ENCODE assay signal across 16 cellular contexts in genomic region chr2:47360937-47361336, GRCh38. TPM values are rescaled to one million over a fixed set of nuclear protein-coding genes. Genes with fewer than 3 reads are reported as not detected.
A peak's percentile ranks its signal among the peaks of the same experiment; 100 is the strongest.
DNase-seq lines count a peak whose midpoint lies in the region; ATAC-seq, FAIRE-seq and TF ChIP-seq lines count a peak whose summit lies in the region.
"Had no signal": no experiment of that assay in that cellular context is flagged by ENCODE, and none has a peak within 500 bp of the region (broad histone marks: within the 10 kb centered on the region; RNA-seq: fewer than 3 reads in every experiment).

No MANE protein-coding gene starts in this region.

- H3K27ac ChIP-seq in IMR-90 (ENCODE audit: insufficient read depth, low read length) (no peak overlapping the region), muscle layer of duodenum (ENCODE audit: low read length) (peak overlapping the region; percentile 7), smooth muscle cell (ENCODE audit: low read depth) (no peak overlapping the region)
- H3K27ac ChIP-seq: heart left ventricle, HL-60, parathyroid adenoma had no signal

- no peak overlapping the region for H4K8ac ChIP-seq in IMR-90 (ENCODE audit: low read depth in 2 of 2, low read length in 2 of 2)

- ATAC-seq in IMR-90 (ENCODE audit: low read depth) (peak; percentile 93), HG03469 (IDR thresholded peaks at IDR 0.05; ENCODE audit: unreplicated experiment) (no peak)
- ATAC-seq: heart left ventricle had no signal

- no peak overlapping the region for H2AK9ac ChIP-seq in IMR-90 (replicated peaks; ENCODE audit: low read depth, low read length, poor library complexity)

- H2BK20ac ChIP-seq in IMR-90 (ENCODE audit: low read depth, low read length) = no peak overlapping the region

- TF ChIP-seq POLR2A in IMR-90 (IDR thresholded peaks at IDR 0.05; ENCODE audit: low read depth, low read length) = no peak

- FAIRE-seq in bronchial epithelial cell (lab: Jason Lieb, UNC) = no peak
- FAIRE-seq: GM18507 had no signal

- no peaks in the 10 kb centered on the region for H3K36me3 ChIP-seq in IMR-90 (ENCODE audit: control insufficient read depth, insufficient read depth, low read length)
- H3K36me3 ChIP-seq in bronchial epithelial cell (ENCODE audit: control insufficient read depth, insufficient read depth, low read length) = no peaks in the 10 kb centered on the region
- no peaks in the 10 kb centered on the region for H3K36me3 ChIP-seq in muscle layer of duodenum (ENCODE audit: control insufficient read depth in 1 of 2, insufficient read depth in 2 of 2, low read length in 2 of 2)
- no peaks in the 10 kb centered on the region for H3K36me3 ChIP-seq in smooth muscle cell (ENCODE audit: low read depth)
- H3K36me3 ChIP-seq: heart left ventricle, stomach had no signal

- DNase-seq in Daoy (ENCODE audit: low read depth) (peak; percentile 87), IMR-90 (peak; percentile 92), bronchial epithelial cell (ENCODE audit: low read depth) (peak; percentile 93), smooth muscle cell (lab: John Stamatoyannopoulos, UW; ENCODE audit: unreplicated experiment) (no peak), globus pallidus (ENCODE audit: low spot score) (no peak)
- DNase-seq: activated CD4-positive, alpha-beta memory T cell treated with anti-CD3 and anti-CD28 coated beads, Interleukin-2, amount 10 ng/mL, durations not matched to agents 7 days and 5 days; DMS79; heart left ventricle; NCI-H1417 treated with DMSO at 0.1 percent for 48 hours; NCI-H748 treated with DMSO at 0.1 percent for 48 hours; stomach had no signal

- no peak for TF ChIP-seq CTCF in IMR-90 (conservative IDR thresholded peaks at IDR 0.05; ENCODE audit: low read depth, low read length)
- TF ChIP-seq CTCF in bronchial epithelial cell (IDR thresholded peaks at IDR 0.05; ENCODE audit: insufficient read depth, low read length, severe bottlenecking) = no peak
- TF ChIP-seq CTCF in smooth muscle cell (IDR thresholded peaks at IDR 0.05; ENCODE audit: borderline replicate concordance, insufficient read depth, poor library complexity, severe bottlenecking) = no peak

- BruUV-seq in IMR-90 (replicated peaks; lab: Mats Ljungman, UMichigan) = no TSS peak

- H3K4me3 ChIP-seq in IMR-90 (ENCODE audit: insufficient read depth, low read depth, low read length) = no peak overlapping the region
- no peak overlapping the region for H3K4me3 ChIP-seq in bronchial epithelial cell (ENCODE audit: low read depth, low read length)
- no peak overlapping the region for H3K4me3 ChIP-seq in muscle layer of duodenum (ENCODE audit: low read depth in 1 of 2, low read length in 2 of 2)
- H3K4me3 ChIP-seq in smooth muscle cell = no peak overlapping the region
- H3K4me3 ChIP-seq: heart left ventricle, stomach had no signal

- intact Hi-C loops in IMR-90 (cut with micrococcal nuclease) = no loop called here

- no peaks in the 10 kb centered on the region for H3K9me3 ChIP-seq in IMR-90 (ENCODE audit: control insufficient read depth, insufficient read depth, low read length)
- no peaks in the 10 kb centered on the region for H3K9me3 ChIP-seq in muscle layer of duodenum (ENCODE audit: control insufficient read depth in 1 of 2, low read length in 2 of 2)
- H3K9me3 ChIP-seq in smooth muscle cell (replicated peaks; ENCODE audit: low read depth) = no peaks in the 10 kb centered on the region
- H3K9me3 ChIP-seq: heart left ventricle, stomach had no signal

- no peak overlapping the region for H2BK120ac ChIP-seq in IMR-90 (ENCODE audit: low read depth, low read length)

- no peak overlapping the region for H2AK5ac ChIP-seq in IMR-90 (ENCODE audit: low read depth, low read length)

- H3K18ac ChIP-seq in IMR-90 (ENCODE audit: low read depth, low read length) = no peak overlapping the region

- H4K5ac ChIP-seq in IMR-90 (ENCODE audit: low read depth, low read length) = no peak overlapping the region

- CTCF ChIA-PET in IMR-90 (lab: Yijun Ruan, JAX) = interaction anchor here (0.9 kb wide), 1 partner anchor 26 kb away, joined by 3 read pairs; no protein-coding TSS in a partner anchor

- H3K56ac ChIP-seq in IMR-90 (ENCODE audit: extremely low read depth, insufficient read depth, low read length) = no peak overlapping the region

- H2BK15ac ChIP-seq in IMR-90 (ENCODE audit: low read depth, low read length) = no peak overlapping the region

- POLR2A ChIA-PET in IMR-90 (lab: Charles Lee; ENCODE audit: unreplicated experiment) = no interaction called here

- H3K27me3 ChIP-seq in IMR-90 (ENCODE audit: control insufficient read depth, insufficient read depth, low read length) = no peaks in the 10 kb centered on the region
- no peaks in the 10 kb centered on the region for H3K27me3 ChIP-seq in bronchial epithelial cell (ENCODE audit: control insufficient read depth, insufficient read depth, low read length)
- H3K27me3 ChIP-seq in muscle layer of duodenum (ENCODE audit: low read depth, low read length) = no peaks in the 10 kb centered on the region
- H3K27me3 ChIP-seq in smooth muscle cell (ENCODE audit: low read depth) = no peaks in the 10 kb centered on the region
- H3K27me3 ChIP-seq: heart left ventricle, stomach had no signal

- dilution Hi-C loops in IMR-90 (cut with HindIII; ENCODE audit: low sequenced_read_pairs, unreplicated experiment) = no loop called here

- peaks cover 3% of the 10 kb centered on the region for H3K4me1 ChIP-seq in IMR-90 (ENCODE audit: control insufficient read depth, insufficient read depth, low read length)
- H3K4me1 ChIP-seq in muscle layer of duodenum (ENCODE audit: control insufficient read depth in 1 of 2, insufficient read depth in 2 of 2, low read length in 2 of 2) = no peaks in the 10 kb centered on the region
- no peaks in the 10 kb centered on the region for H3K4me1 ChIP-seq in smooth muscle cell (ENCODE audit: low read depth)
- H3K4me1 ChIP-seq: parathyroid adenoma had no signal

- WGBS in IMR-90 (ENCODE audit: extremely low coverage in 2 of 2, insufficient read length in 1 of 2), 2 experiments = no CpG with 5 or more reads among the region's 2 CpGs
- WGBS in smooth muscle cell (ENCODE audit: low lambda C conversion rate) = 59% methylated on average over 2 of the region's 2 CpGs

- H4K20me1 ChIP-seq in IMR-90 (ENCODE audit: insufficient read depth, low read length) (no peaks in the 10 kb centered on the region), smooth muscle cell (ENCODE audit: low read depth) (no peaks in the 10 kb centered on the region)

- no peak overlapping the region for H2BK5ac ChIP-seq in IMR-90 (ENCODE audit: low read depth, low read length, poor library complexity, severe bottlenecking)

- no peak overlapping the region for H4K91ac ChIP-seq in IMR-90 (ENCODE audit: insufficient read depth, low read depth, low read length)

- H2AFZ ChIP-seq in IMR-90 (replicated peaks; ENCODE audit: low read length, poor library complexity) (no peak overlapping the region), smooth muscle cell (ENCODE audit: low read depth) (no peak overlapping the region)
- H2AFZ ChIP-seq: parathyroid adenoma had no signal

- no peaks in the 10 kb centered on the region for H3K79me2 ChIP-seq in smooth muscle cell (ENCODE audit: low read depth)
- H3K79me2 ChIP-seq: parathyroid adenoma had no signal

- TF ChIP-seq RAD21 in IMR-90 (IDR thresholded peaks at IDR 0.05; ENCODE audit: low read length) = no peak

- H3K4me2 ChIP-seq in IMR-90 (ENCODE audit: low read depth, low read length) (no peak overlapping the region), smooth muscle cell (no peak overlapping the region)

- no peak overlapping the region for H3K23ac ChIP-seq in IMR-90 (ENCODE audit: low read depth, low read length)

- H3K9me1 ChIP-seq in IMR-90 (ENCODE audit: insufficient read depth, low read length) = 0 out of 2 replicates have a peak, but pooled peaks cover 4% of the 10 kb centered on the region

- H3K4ac ChIP-seq in IMR-90 (ENCODE audit: low read depth, low read length) = no peak overlapping the region

- H3K14ac ChIP-seq in IMR-90 (replicated peaks; ENCODE audit: low read depth, low read length) = no peak overlapping the region

- no peaks in the 10 kb centered on the region for H3F3A ChIP-seq in smooth muscle cell (ENCODE audit: low read depth)

- in situ Hi-C loops in IMR-90 (cut with MboI; ENCODE audit: low sequenced_read_pairs) = no loop called here

- H3K79me1 ChIP-seq in IMR-90 (ENCODE audit: low read depth in 1 of 2, low read length in 2 of 2) = no peaks in the 10 kb centered on the region

- no peak overlapping the region for H3K9ac ChIP-seq in IMR-90 (ENCODE audit: low read depth, low read length)
- no peak overlapping the region for H3K9ac ChIP-seq in smooth muscle cell (ENCODE audit: low read depth)
- H3K9ac ChIP-seq: parathyroid adenoma had no signal

TF ChIP-seq in IMR-90, 13 proteins besides CTCF, POLR2A, EP300 and RAD21:
- 0 out of 2 replicates have a peak, but pooled peaks have one; percentile 16 for TF ChIP-seq CEBPB (IDR thresholded peaks at IDR 0.05; ENCODE audit: low read depth, low read length)
- TF ChIP-seq FOS (IDR thresholded peaks at IDR 0.05; ENCODE audit: low read depth, low read length) = peak; percentile 25; the same call in 1 of the 2 replicates
- no peak for TF ChIP-seq SMC3 (IDR thresholded peaks at IDR 0.05; ENCODE audit: low read depth, low read length)
TF ChIP-seq in IMR-90: peak in this region for 2.

RNA-seq across cellular contexts. Expression of gene EPCAM, which starts 8.2 kb away (rescaled TPM):
- total RNA-seq in Daoy (2014; rRNA removed; shearing (Covaris generic)) = 0.51 TPM in 1 of 2 replicates, not detected in the other
- total RNA-seq in IMR-90 (2012; rRNA removed) = 0.18 and 0.28 TPM in 2 replicates
- 0.09 and 0.27 TPM in 2 replicates for polyA plus RNA-seq in IMR-90 (2012; rRNA removed)
- polyA plus RNA-seq in IMR-90 (2012; cell fraction: cytosol; rRNA removed) = 0.05 TPM in 1 of 2 replicates, not detected in the other
- not detected in 2 replicates for polyA plus RNA-seq in IMR-90 (2012; cell fraction: nucleus; rRNA removed; ENCODE audit: low replicate concordance)
- 30.5 and 46.9 TPM in 2 replicates for total RNA-seq in bronchial epithelial cell
- total RNA-seq in smooth muscle cell = 23.4 and 26.3 TPM in 2 replicates
- 6.6 and 60.1 TPM in 2 replicates for polyA plus RNA-seq in smooth muscle cell
- total RNA-seq: activated CD4-positive, alpha-beta memory T cell treated with anti-CD3 and anti-CD28 coated beads, Interleukin-2, amount 10 ng/mL, durations not matched to agents 7 days and 5 days had no signal

RNA-seq across cellular contexts. Expression of gene MSH2, which starts 42.0 kb away (rescaled TPM):
- 75.1 and 105 TPM in 2 replicates for total RNA-seq in Daoy (2014; rRNA removed; shearing (Covaris generic))
- total RNA-seq in IMR-90 (2012; rRNA removed) (22.6 and 33.3 TPM in 2 replicates), bronchial epithelial cell (7.3 and 10.0 TPM in 2 replicates), smooth muscle cell (31.6 and 35.6 TPM in 2 replicates)
- polyA plus RNA-seq in IMR-90 (2012; rRNA removed) (10.7 and 13.8 TPM in 2 replicates), smooth muscle cell (18.5 and 21.3 TPM in 2 replicates)
- 2.0 and 3.2 TPM in 2 replicates for polyA plus RNA-seq in IMR-90 (2012; cell fraction: cytosol; rRNA removed)
- 0.75 and 4.6 TPM in 2 replicates for polyA plus RNA-seq in IMR-90 (2012; cell fraction: nucleus; rRNA removed; ENCODE audit: low replicate concordance)

Comparison
In these comparisons a context has a peak if more than half of its experiments do, and no peak if none do; other contexts are left out.
1. DNase-seq: peak in Daoy (single experiment), IMR-90 (single experiment) and bronchial epithelial cell (single experiment); none in smooth muscle cell (single experiment) and globus pallidus (single experiment).
2. RNA of gene EPCAM, which starts 8.2 kb away (total RNA-seq): 30.5 to 46.9 TPM in bronchial epithelial cell and 23.4 to 26.3 TPM in smooth muscle cell; 0.51 TPM in Daoy and 0.18 to 0.28 TPM in IMR-90; every median in the first group is over 10 times any median in the second.